In the genomic region with DNA sequence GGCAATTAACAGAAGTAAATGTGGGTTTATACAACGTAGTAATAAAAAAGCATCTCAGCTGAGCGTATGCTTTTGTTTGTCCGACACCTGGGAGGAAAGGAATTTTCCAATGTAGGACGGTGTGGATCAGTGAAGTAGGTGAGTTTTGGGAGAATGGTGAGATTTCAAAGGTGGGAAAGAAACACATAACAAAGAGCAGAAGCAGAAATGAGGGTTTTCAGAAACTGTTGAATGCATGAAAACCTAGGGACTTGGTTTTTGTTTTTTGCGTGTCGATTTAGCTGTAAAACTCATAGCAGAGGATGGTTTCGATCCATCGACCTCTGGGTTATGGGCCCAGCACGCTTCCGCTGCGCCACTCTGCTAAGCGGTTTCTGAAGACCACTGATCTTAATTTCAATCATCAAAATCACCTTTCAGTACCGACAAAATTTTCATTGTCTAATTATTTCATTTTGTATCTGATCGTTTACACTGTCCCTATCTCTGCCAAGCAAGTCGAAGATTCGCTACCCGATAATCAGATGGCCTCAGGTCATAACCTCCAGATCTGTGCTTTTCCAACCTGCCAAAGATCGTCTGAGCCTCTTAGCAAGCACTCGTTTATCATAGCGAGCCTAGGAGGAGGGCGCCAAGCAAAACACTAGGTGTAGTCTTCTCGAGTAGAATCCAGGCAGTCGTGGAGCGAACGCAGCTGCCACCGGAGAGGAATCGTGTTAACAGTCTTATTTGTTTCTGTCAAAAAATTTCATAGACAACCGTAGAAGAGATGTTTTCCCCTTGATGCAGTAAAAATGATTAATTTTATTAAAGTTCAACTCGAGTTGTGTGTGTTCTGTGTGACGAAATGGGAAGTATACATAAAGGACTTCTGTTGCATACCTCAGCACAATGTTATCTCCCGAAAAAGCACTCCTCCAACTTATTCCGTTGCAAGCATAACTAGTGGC, we compare ENCODE assay signal across 1 cellular context.
TF ChIP-seq lines count a peak whose summit lies in the region.

No MANE protein-coding gene starts in this region.

TF ChIP-seq in HepG2, 621 proteins besides CTCF, POLR2A, EP300 and RAD21 (continued from another document and continues in another):
- TF ChIP-seq, protein P1, sequence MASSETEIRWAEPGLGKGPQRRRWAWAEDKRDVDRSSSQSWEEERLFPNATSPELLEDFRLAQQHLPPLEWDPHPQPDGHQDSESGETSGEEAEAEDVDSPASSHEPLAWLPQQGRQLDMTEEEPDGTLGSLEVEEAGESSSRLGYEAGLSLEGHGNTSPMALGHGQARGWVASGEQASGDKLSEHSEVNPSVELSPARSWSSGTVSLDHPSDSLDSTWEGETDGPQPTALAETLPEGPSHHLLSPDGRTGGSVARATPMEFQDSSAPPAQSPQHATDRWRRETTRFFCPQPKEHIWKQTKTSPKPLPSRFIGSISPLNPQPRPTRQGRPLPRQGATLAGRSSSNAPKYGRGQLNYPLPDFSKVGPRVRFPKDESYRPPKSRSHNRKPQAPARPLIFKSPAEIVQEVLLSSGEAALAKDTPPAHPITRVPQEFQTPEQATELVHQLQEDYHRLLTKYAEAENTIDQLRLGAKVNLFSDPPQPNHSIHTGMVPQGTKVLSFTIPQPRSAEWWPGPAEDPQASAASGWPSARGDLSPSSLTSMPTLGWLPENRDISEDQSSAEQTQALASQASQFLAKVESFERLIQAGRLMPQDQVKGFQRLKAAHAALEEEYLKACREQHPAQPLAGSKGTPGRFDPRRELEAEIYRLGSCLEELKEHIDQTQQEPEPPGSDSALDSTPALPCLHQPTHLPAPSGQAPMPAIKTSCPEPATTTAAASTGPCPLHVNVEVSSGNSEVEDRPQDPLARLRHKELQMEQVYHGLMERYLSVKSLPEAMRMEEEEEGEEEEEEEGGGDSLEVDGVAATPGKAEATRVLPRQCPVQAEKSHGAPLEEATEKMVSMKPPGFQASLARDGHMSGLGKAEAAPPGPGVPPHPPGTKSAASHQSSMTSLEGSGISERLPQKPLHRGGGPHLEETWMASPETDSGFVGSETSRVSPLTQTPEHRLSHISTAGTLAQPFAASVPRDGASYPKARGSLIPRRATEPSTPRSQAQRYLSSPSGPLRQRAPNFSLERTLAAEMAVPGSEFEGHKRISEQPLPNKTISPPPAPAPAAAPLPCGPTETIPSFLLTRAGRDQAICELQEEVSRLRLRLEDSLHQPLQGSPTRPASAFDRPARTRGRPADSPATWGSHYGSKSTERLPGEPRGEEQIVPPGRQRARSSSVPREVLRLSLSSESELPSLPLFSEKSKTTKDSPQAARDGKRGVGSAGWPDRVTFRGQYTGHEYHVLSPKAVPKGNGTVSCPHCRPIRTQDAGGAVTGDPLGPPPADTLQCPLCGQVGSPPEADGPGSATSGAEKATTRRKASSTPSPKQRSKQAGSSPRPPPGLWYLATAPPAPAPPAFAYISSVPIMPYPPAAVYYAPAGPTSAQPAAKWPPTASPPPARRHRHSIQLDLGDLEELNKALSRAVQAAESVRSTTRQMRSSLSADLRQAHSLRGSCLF (CRISPR knock-in tag; IDR thresholded peaks at IDR 0.05; ENCODE audit: borderline replicate concordance), result no peak
- TF ChIP-seq, protein P2, sequence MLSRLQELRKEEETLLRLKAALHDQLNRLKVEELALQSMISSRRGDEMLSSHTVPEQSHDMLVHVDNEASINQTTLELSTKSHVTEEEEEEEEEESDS (CRISPR knock-in tag; IDR thresholded peaks at IDR 0.05; ENCODE audit: borderline replicate concordance), result no peak
- TF ChIP-seq ZNF143 (CRISPR knock-in tag; IDR thresholded peaks at IDR 0.05) (no peak), SRF (IDR thresholded peaks at IDR 0.05; ENCODE audit: low read depth, low read length) (no peak), STAG1 (CRISPR knock-in tag; IDR thresholded peaks at IDR 0.05) (no peak), BCL6 (CRISPR knock-in tag; IDR thresholded peaks at IDR 0.05) (0 out of 2 replicates have a peak, but pooled peaks have one; percentile 6), ZFAT (CRISPR knock-in tag; conservative IDR thresholded peaks at IDR 0.05) (no peak), MLLT10 (CRISPR knock-in tag; IDR thresholded peaks at IDR 0.05) (no peak), ZNF547 (CRISPR knock-in tag; IDR thresholded peaks at IDR 0.05) (no peak), RARA (CRISPR knock-in tag; IDR thresholded peaks at IDR 0.05) (no peak), HMG20B (CRISPR knock-in tag; conservative IDR thresholded peaks at IDR 0.05) (0 out of 2 replicates have a peak, but pooled peaks have one; percentile 16), ZFP36L2 (CRISPR knock-in tag; IDR thresholded peaks at IDR 0.05) (no peak), MXI1 (IDR thresholded peaks at IDR 0.05; ENCODE audit: borderline replicate concordance, low read depth, low read length) (no peak), ZNF703 (CRISPR knock-in tag; IDR thresholded peaks at IDR 0.05; ENCODE audit: borderline replicate concordance) (no peak), ZNF776 (CRISPR knock-in tag; IDR thresholded peaks at IDR 0.05) (no peak), KAT2B (IDR thresholded peaks at IDR 0.05; ENCODE audit: borderline replicate concordance, low read depth, low read length) (no peak), ZNF879 (CRISPR knock-in tag; IDR thresholded peaks at IDR 0.05) (no peak), ZNF766 (CRISPR knock-in tag; IDR thresholded peaks at IDR 0.05; ENCODE audit: borderline replicate concordance) (peak; percentile 90), ZNF17 (CRISPR knock-in tag; IDR thresholded peaks at IDR 0.05) (no peak), NR2F6 (IDR thresholded peaks at IDR 0.05) (peak; percentile 50), NR2F6 (CRISPR knock-in tag; IDR thresholded peaks at IDR 0.05) (peak; percentile 32; the same call in 1 of the 2 replicates), RXRA (CRISPR knock-in tag; IDR thresholded peaks at IDR 0.05) (no peak; the same call in 1 of the 2 replicates), ZNF136 (CRISPR knock-in tag; IDR thresholded peaks at IDR 0.05; ENCODE audit: low read depth) (no peak), GTF3A (CRISPR knock-in tag; conservative IDR thresholded peaks at IDR 0.05) (0 out of 2 replicates have a peak, but pooled peaks have one; percentile 57), ETV6 (CRISPR knock-in tag; conservative IDR thresholded peaks at IDR 0.05) (no peak), KLF13 (CRISPR knock-in tag; IDR thresholded peaks at IDR 0.05) (no peak), TRIM24 (CRISPR knock-in tag; IDR thresholded peaks at IDR 0.05) (no peak)
- TF ChIP-seq, protein P3, sequence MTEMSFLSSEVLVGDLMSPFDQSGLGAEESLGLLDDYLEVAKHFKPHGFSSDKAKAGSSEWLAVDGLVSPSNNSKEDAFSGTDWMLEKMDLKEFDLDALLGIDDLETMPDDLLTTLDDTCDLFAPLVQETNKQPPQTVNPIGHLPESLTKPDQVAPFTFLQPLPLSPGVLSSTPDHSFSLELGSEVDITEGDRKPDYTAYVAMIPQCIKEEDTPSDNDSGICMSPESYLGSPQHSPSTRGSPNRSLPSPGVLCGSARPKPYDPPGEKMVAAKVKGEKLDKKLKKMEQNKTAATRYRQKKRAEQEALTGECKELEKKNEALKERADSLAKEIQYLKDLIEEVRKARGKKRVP (CRISPR knock-in tag; IDR thresholded peaks at IDR 0.05), result no peak
- TF ChIP-seq, protein P4, sequence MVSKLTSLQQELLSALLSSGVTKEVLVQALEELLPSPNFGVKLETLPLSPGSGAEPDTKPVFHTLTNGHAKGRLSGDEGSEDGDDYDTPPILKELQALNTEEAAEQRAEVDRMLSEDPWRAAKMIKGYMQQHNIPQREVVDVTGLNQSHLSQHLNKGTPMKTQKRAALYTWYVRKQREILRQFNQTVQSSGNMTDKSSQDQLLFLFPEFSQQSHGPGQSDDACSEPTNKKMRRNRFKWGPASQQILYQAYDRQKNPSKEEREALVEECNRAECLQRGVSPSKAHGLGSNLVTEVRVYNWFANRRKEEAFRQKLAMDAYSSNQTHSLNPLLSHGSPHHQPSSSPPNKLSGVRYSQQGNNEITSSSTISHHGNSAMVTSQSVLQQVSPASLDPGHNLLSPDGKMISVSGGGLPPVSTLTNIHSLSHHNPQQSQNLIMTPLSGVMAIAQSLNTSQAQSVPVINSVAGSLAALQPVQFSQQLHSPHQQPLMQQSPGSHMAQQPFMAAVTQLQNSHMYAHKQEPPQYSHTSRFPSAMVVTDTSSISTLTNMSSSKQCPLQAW (CRISPR knock-in tag; IDR thresholded peaks at IDR 0.05), result peak; percentile 69; the same call in 1 of the 2 replicates
- TF ChIP-seq, protein P5, sequence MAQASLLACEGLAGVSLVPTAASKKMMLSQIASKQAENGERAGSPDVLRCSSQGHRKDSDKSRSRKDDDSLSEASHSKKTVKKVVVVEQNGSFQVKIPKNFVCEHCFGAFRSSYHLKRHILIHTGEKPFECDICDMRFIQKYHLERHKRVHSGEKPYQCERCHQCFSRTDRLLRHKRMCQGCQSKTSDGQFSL (CRISPR knock-in tag; IDR thresholded peaks at IDR 0.05), result no peak
- TF ChIP-seq, protein P6, sequence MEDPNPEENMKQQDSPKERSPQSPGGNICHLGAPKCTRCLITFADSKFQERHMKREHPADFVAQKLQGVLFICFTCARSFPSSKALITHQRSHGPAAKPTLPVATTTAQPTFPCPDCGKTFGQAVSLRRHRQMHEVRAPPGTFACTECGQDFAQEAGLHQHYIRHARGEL (CRISPR knock-in tag; IDR thresholded peaks at IDR 0.05), result no peak
- TF ChIP-seq, protein P7, sequence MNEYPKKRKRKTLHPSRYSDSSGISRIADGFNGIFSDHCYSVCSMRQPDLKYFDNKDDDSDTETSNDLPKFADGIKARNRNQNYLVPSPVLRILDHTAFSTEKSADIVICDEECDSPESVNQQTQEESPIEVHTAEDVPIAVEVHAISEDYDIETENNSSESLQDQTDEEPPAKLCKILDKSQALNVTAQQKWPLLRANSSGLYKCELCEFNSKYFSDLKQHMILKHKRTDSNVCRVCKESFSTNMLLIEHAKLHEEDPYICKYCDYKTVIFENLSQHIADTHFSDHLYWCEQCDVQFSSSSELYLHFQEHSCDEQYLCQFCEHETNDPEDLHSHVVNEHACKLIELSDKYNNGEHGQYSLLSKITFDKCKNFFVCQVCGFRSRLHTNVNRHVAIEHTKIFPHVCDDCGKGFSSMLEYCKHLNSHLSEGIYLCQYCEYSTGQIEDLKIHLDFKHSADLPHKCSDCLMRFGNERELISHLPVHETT (CRISPR knock-in tag; conservative IDR thresholded peaks at IDR 0.05), result peak; percentile 59; the same call in 1 of the 2 replicates
- TF ChIP-seq, protein P8, sequence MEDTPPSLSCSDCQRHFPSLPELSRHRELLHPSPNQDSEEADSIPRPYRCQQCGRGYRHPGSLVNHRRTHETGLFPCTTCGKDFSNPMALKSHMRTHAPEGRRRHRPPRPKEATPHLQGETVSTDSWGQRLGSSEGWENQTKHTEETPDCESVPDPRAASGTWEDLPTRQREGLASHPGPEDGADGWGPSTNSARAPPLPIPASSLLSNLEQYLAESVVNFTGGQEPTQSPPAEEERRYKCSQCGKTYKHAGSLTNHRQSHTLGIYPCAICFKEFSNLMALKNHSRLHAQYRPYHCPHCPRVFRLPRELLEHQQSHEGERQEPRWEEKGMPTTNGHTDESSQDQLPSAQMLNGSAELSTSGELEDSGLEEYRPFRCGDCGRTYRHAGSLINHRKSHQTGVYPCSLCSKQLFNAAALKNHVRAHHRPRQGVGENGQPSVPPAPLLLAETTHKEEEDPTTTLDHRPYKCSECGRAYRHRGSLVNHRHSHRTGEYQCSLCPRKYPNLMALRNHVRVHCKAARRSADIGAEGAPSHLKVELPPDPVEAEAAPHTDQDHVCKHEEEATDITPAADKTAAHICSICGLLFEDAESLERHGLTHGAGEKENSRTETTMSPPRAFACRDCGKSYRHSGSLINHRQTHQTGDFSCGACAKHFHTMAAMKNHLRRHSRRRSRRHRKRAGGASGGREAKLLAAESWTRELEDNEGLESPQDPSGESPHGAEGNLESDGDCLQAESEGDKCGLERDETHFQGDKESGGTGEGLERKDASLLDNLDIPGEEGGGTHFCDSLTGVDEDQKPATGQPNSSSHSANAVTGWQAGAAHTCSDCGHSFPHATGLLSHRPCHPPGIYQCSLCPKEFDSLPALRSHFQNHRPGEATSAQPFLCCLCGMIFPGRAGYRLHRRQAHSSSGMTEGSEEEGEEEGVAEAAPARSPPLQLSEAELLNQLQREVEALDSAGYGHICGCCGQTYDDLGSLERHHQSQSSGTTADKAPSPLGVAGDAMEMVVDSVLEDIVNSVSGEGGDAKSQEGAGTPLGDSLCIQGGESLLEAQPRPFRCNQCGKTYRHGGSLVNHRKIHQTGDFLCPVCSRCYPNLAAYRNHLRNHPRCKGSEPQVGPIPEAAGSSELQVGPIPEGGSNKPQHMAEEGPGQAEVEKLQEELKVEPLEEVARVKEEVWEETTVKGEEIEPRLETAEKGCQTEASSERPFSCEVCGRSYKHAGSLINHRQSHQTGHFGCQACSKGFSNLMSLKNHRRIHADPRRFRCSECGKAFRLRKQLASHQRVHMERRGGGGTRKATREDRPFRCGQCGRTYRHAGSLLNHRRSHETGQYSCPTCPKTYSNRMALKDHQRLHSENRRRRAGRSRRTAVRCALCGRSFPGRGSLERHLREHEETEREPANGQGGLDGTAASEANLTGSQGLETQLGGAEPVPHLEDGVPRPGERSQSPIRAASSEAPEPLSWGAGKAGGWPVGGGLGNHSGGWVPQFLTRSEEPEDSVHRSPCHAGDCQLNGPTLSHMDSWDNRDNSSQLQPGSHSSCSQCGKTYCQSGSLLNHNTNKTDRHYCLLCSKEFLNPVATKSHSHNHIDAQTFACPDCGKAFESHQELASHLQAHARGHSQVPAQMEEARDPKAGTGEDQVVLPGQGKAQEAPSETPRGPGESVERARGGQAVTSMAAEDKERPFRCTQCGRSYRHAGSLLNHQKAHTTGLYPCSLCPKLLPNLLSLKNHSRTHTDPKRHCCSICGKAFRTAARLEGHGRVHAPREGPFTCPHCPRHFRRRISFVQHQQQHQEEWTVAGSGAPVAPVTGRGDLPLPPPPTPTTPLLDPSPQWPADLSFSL (CRISPR knock-in tag; IDR thresholded peaks at IDR 0.05), result peak; percentile 57; the same call in 1 of the 2 replicates
- TF ChIP-seq, protein P9, sequence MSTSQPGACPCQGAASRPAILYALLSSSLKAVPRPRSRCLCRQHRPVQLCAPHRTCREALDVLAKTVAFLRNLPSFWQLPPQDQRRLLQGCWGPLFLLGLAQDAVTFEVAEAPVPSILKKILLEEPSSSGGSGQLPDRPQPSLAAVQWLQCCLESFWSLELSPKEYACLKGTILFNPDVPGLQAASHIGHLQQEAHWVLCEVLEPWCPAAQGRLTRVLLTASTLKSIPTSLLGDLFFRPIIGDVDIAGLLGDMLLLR (CRISPR knock-in tag; IDR thresholded peaks at IDR 0.05), result no peak
- TF ChIP-seq, protein P10, sequence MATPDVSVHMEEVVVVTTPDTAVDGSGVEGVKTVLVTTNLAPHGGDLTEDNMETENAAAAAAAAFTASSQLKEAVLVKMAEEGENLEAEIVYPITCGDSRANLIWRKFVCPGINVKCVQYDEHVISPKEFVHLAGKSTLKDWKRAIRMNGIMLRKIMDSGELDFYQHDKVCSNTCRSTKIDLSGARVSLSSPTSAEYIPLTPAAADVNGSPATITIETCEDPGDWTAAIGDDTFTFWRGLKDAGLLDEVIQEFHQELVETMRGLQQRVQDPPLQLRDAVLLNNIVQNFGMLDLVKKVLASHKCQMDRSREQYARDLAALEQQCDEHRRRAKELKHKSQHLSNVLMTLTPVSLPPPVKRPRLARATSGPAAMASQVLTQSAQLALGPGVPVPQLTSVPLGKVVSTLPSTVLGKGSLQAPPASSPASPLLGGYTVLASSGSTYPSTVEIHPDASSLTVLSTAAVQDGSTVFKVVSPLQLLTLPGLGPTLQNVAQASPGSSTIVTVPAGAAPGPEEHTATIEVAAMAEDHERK (CRISPR knock-in tag; IDR thresholded peaks at IDR 0.05; ENCODE audit: low read depth), result 0 out of 2 replicates have a peak, but pooled peaks have one; percentile 9
- TF ChIP-seq, protein P11, sequence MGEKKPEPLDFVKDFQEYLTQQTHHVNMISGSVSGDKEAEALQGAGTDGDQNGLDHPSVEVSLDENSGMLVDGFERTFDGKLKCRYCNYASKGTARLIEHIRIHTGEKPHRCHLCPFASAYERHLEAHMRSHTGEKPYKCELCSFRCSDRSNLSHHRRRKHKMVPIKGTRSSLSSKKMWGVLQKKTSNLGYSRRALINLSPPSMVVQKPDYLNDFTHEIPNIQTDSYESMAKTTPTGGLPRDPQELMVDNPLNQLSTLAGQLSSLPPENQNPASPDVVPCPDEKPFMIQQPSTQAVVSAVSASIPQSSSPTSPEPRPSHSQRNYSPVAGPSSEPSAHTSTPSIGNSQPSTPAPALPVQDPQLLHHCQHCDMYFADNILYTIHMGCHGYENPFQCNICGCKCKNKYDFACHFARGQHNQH (CRISPR knock-in tag; IDR thresholded peaks at IDR 0.05), result peak; percentile 78
